Comparison of ENCODE assay signal across 1 cellular context in genomic region chr3:133753779-133754164, GRCh38.
TF ChIP-seq lines count a peak whose summit lies in the region.

No MANE protein-coding gene starts in this region.

TF ChIP-seq in K562, 482 proteins besides CTCF, POLR2A, EP300 and RAD21 (continued from another document and continues in another):
- TF ChIP-seq TCF15 (CRISPR knock-in tag; IDR thresholded peaks at IDR 0.05) (no peak), STAT5A (IDR thresholded peaks at IDR 0.05; ENCODE audit: borderline replicate concordance, low read length) (peak; percentile 89), ZNF212 (CRISPR knock-in tag; IDR thresholded peaks at IDR 0.05) (no peak), CHAMP1 (IDR thresholded peaks at IDR 0.05) (peak; percentile 57; the same call in 1 of the 2 replicates), ZBTB12 (CRISPR knock-in tag; IDR thresholded peaks at IDR 0.05) (no peak), ZNF232 (CRISPR knock-in tag; IDR thresholded peaks at IDR 0.05) (no peak), NCOA4 (IDR thresholded peaks at IDR 0.05; ENCODE audit: partially characterized antibody) (no peak), SOX6 (IDR thresholded peaks at IDR 0.05) (peak; percentile 94), SIN3A (IDR thresholded peaks at IDR 0.05; ENCODE audit: borderline replicate concordance in 2 of 2, control insufficient read depth in 1 of 2, low read depth in 2 of 2, low read length in 2 of 2) (no peak), GTF2E2 (tag; IDR thresholded peaks at IDR 0.05) (no peak), AFF4 (CRISPR knock-in tag; IDR thresholded peaks at IDR 0.05) (no peak), IRF2 (CRISPR knock-in tag; IDR thresholded peaks at IDR 0.05) (no peak), ZNF57 (CRISPR knock-in tag; IDR thresholded peaks at IDR 0.05) (no peak), PATZ1 (CRISPR knock-in tag; IDR thresholded peaks at IDR 0.05; ENCODE audit: borderline replicate concordance) (no peak), MEF2D (tag; conservative IDR thresholded peaks at IDR 0.05; ENCODE audit: low read depth) (no peak), E2F1 (CRISPR knock-in tag; IDR thresholded peaks at IDR 0.05) (no peak), PREB (CRISPR knock-in tag; IDR thresholded peaks at IDR 0.05) (no peak), ETS2 (tag; IDR thresholded peaks at IDR 0.05; ENCODE audit: borderline replicate concordance, poor library complexity, severe bottlenecking) (no peak), ZNF197 (CRISPR knock-in tag; IDR thresholded peaks at IDR 0.05; ENCODE audit: low read depth) (0 out of 2 replicates have a peak, but pooled peaks have one; percentile 66), HNRNPH1 (optimal IDR thresholded peaks at IDR 0.05; ENCODE audit: low read depth, low read length) (no peak), ZNF354B (CRISPR knock-in tag; IDR thresholded peaks at IDR 0.05) (no peak), ZNF184 (CRISPR knock-in tag; IDR thresholded peaks at IDR 0.05) (no peak), ZNF407 (IDR thresholded peaks at IDR 0.05; ENCODE audit: low read depth) (no peak), MAX (CRISPR knock-in tag; IDR thresholded peaks at IDR 0.05) (no peak), RBFOX2 (IDR thresholded peaks at IDR 0.05; ENCODE audit: low read depth, low read length) (no peak), EGR1 (conservative IDR thresholded peaks at IDR 0.05) (no peak), CTCFL (IDR thresholded peaks at IDR 0.05; ENCODE audit: borderline replicate concordance, insufficient read depth, low read depth, low read length, poor library complexity, severe bottlenecking) (no peak), PHTF2 (CRISPR knock-in tag; IDR thresholded peaks at IDR 0.05) (no peak), MAFF (IDR thresholded peaks at IDR 0.05; ENCODE audit: low read length) (no peak), NFRKB (IDR thresholded peaks at IDR 0.05; ENCODE audit: low read depth) (no peak), ZNF511 (CRISPR knock-in tag; IDR thresholded peaks at IDR 0.05) (no peak), KLF13 (tag; IDR thresholded peaks at IDR 0.05; ENCODE audit: borderline replicate concordance, low read depth) (no peak), ARHGAP35 (IDR thresholded peaks at IDR 0.05; ENCODE audit: partially characterized antibody) (no peak), WHSC1 (IDR thresholded peaks at IDR 0.05; ENCODE audit: low read length) (no peak)
